8 cellular contexts compared by ENCODE assay signal in genomic region chr10:102394801-102395676, GRCh38. TPM values are rescaled to one million over a fixed set of nuclear protein-coding genes. Genes with fewer than 3 reads are reported as not detected.
DNase-seq lines count a peak whose midpoint lies in the region; ATAC-seq and TF ChIP-seq lines count a peak whose summit lies in the region.

No MANE protein-coding gene starts in this region.

- H3K27ac ChIP-seq in OCI-LY1 (ENCODE audit: low read depth, low read length, poor library complexity, severe bottlenecking) = peak overlapping the region; percentile 73

- H3K4me1 ChIP-seq in OCI-LY1 (ENCODE audit: insufficient read depth, low read length, severe bottlenecking) = peaks cover 23% of the 10 kb centered on the region

- H3F3A ChIP-seq in OCI-LY1 (ENCODE audit: insufficient read depth, low read length) = no peaks in the 10 kb centered on the region

- no peaks in the 10 kb centered on the region for H4K20me1 ChIP-seq in OCI-LY1 (ENCODE audit: insufficient read depth, low read length)

- no peaks in the 10 kb centered on the region for H3K79me2 ChIP-seq in OCI-LY1 (ENCODE audit: insufficient read depth, low read length)

- ATAC-seq in GM18499 (IDR thresholded peaks at IDR 0.05; ENCODE audit: insufficient read depth, unreplicated experiment) (peak; percentile 1), HG03280 (IDR thresholded peaks at IDR 0.05; ENCODE audit: unreplicated experiment) (peak; percentile 25)

- H2AFZ ChIP-seq in OCI-LY1 (ENCODE audit: low read length) = no peak overlapping the region

- H3K9me3 ChIP-seq in OCI-LY1 (ENCODE audit: low read length) = no peaks in the 10 kb centered on the region

- TF ChIP-seq CTCF in OCI-LY1 (IDR thresholded peaks at IDR 0.05; ENCODE audit: low read length) = no peak
- TF ChIP-seq CTCF in epithelial cell of proximal tubule (conservative IDR thresholded peaks at IDR 0.05; ENCODE audit: low read depth, low read length) = no peak

- peak overlapping the region; percentile 73 for H3K9ac ChIP-seq in OCI-LY1 (ENCODE audit: low read length)

- no peaks in the 10 kb centered on the region for H3K36me3 ChIP-seq in OCI-LY1 (ENCODE audit: insufficient read depth, low read length)

- H3K4me2 ChIP-seq in OCI-LY1 (ENCODE audit: low read length) = peak overlapping the region; percentile 79

- DNase-seq in A172 (ENCODE audit: low spot score) (peak; percentile 85), activated T-cell treated with anti-CD3 and anti-CD28 coated beads for 48 hours (ENCODE audit: low read depth) (peak; percentile 89), epithelial cell of proximal tubule (ENCODE audit: low read depth) (no peak), mucosa of gallbladder (ENCODE audit: low spot score) (peak; percentile 87)
- DNase-seq in stimulated activated CD8-positive, alpha-beta memory T cell treated with anti-CD3 and anti-CD28 coated beads, Interleukin-2, amount 100 ng/mL, for 48 hours (ENCODE audit: low read depth in 2 of 2) = peak; percentile 85 to 87

- no peaks in the 10 kb centered on the region for H3K27me3 ChIP-seq in OCI-LY1 (ENCODE audit: insufficient read depth, low read length)

- H3K9me2 ChIP-seq in OCI-LY1 (ENCODE audit: low read depth, low read length) = no peaks in the 10 kb centered on the region

- H3K4me3 ChIP-seq in OCI-LY1 (ENCODE audit: low read depth, low read length, poor library complexity, severe bottlenecking) = peak overlapping the region; percentile 79
- H3K4me3 ChIP-seq in epithelial cell of proximal tubule (ENCODE audit: low read depth, low read length) = peak overlapping the region; percentile 68

RNA-seq across cellular contexts. Expression of gene NFKB2, which starts 0.5 kb away (rescaled TPM):
- total RNA-seq in A172 (2014; rRNA removed; shearing (Covaris generic)) = 60.9 and 63.0 TPM in 2 replicates
- total RNA-seq in epithelial cell of proximal tubule (73.9 and 84.9 TPM in 2 replicates), mucosa of gallbladder (42.2 TPM)

RNA-seq across cellular contexts. Expression of gene PSD, which starts 23.5 kb away (rescaled TPM):
- 0.07 TPM in 1 of 2 replicates, not detected in the other for total RNA-seq in A172 (2014; rRNA removed; shearing (Covaris generic))
- total RNA-seq in epithelial cell of proximal tubule (0.43 and 0.52 TPM in 2 replicates), mucosa of gallbladder (106 TPM)

RNA-seq across cellular contexts. Expression of gene FBXL15, which starts 25.6 kb away (rescaled TPM):
- 14.6 and 20.0 TPM in 2 replicates for total RNA-seq in A172 (2014; rRNA removed; shearing (Covaris generic))
- total RNA-seq in epithelial cell of proximal tubule = 23.8 and 34.6 TPM in 2 replicates
- total RNA-seq in mucosa of gallbladder = 29.3 TPM

RNA-seq across cellular contexts. Expression of gene CUEDC2, which starts 37.3 kb away (rescaled TPM):
- 121 and 123 TPM in 2 replicates for total RNA-seq in A172 (2014; rRNA removed; shearing (Covaris generic))
- 77.8 and 98.5 TPM in 2 replicates for total RNA-seq in epithelial cell of proximal tubule
- total RNA-seq in mucosa of gallbladder = 63.2 TPM

RNA-seq across cellular contexts. Expression of gene C10orf95, which starts 56.3 kb away (rescaled TPM):
- not detected in 2 replicates for total RNA-seq in A172 (2014; rRNA removed; shearing (Covaris generic))
- 2.2 and 10.3 TPM in 2 replicates for total RNA-seq in epithelial cell of proximal tubule
- total RNA-seq in mucosa of gallbladder = 0.46 TPM

Comparison
In these comparisons a context has a peak if more than half of its experiments do, and no peak if none do; other contexts are left out.
1. RNA of gene PSD, which starts 23.5 kb away (total RNA-seq): 106 TPM in mucosa of gallbladder (single experiment); 0.43 to 0.52 TPM in epithelial cell of proximal tubule and 0.07 TPM in A172; every median in the first group is over 10 times any median in the second.